ENCODE assay signal across 12 cellular contexts in genomic region chr16:10312784-10313724, GRCh38.
A peak's percentile ranks its signal among the peaks of the same experiment; 100 is the strongest.
DNase-seq lines count a peak whose midpoint lies in the region; ATAC-seq and TF ChIP-seq lines count a peak whose summit lies in the region.
"Had no signal": no experiment of that assay in that cellular context is flagged by ENCODE, and none has a peak within 500 bp of the region (broad histone marks: within the 10 kb centered on the region; RNA-seq: fewer than 3 reads in every experiment).

No MANE protein-coding gene starts in this region.

- CTCF ChIA-PET in activated naive CD4-positive, alpha-beta T cell treated with anti-CD3 and anti-CD28 coated beads for 36 hours (lab: Charles Lee): interaction anchor here (1.5 kb wide), 1 partner anchor 196 kb away, joined by 5 read pairs; no protein-coding TSS in a partner anchor

- H3K27me3 Mint-ChIP-seq in activated naive CD4-positive, alpha-beta T cell treated with anti-CD3 and anti-CD28 coated beads for 36 hours (ENCODE audit: low read depth): no peaks in the 10 kb centered on the region
- H3K27me3 Mint-ChIP-seq: activated CD4-positive, alpha-beta T cell treated with anti-CD3 and anti-CD28 coated beads, Interleukin-2, amount 10 ng/mL, durations not matched to agents 7 days and 5 days; brain had no signal

- H3K9me3 Mint-ChIP-seq in activated naive CD4-positive, alpha-beta T cell treated with anti-CD3 and anti-CD28 coated beads for 36 hours: no peaks in the 10 kb centered on the region
- H3K9me3 Mint-ChIP-seq: activated CD4-positive, alpha-beta T cell treated with anti-CD3 and anti-CD28 coated beads, Interleukin-2, amount 10 ng/mL, durations not matched to agents 7 days and 5 days; brain had no signal

- peak; percentile 37 for TF ChIP-seq POLR2A in GM19099 (IDR thresholded peaks at IDR 0.05; ENCODE audit: extremely low read depth, insufficient read length, low read depth)
- TF ChIP-seq POLR2A in stomach (IDR thresholded peaks at IDR 0.05): no peak

- H3K36me3 ChIP-seq in KMS-11 (ENCODE audit: insufficient read depth) (no peaks in the 10 kb centered on the region), stomach (no peaks in the 10 kb centered on the region)

- H3K4me1 ChIP-seq in KMS-11 (ENCODE audit: low read depth, poor library complexity, severe bottlenecking): peaks cover 10% of the 10 kb centered on the region
- H3K4me1 ChIP-seq in stomach: no peaks in the 10 kb centered on the region

- H3K27ac ChIP-seq in KMS-11: no peak overlapping the region
- no peak overlapping the region for H3K27ac ChIP-seq in stomach

- peak overlapping the region; percentile 4; the same call in 1 of the 2 replicates for H3K4me2 ChIP-seq in KMS-11

- peak; percentile 82 for ATAC-seq in HG02798 (IDR thresholded peaks at IDR 0.05; ENCODE audit: poor library complexity, unreplicated experiment)
- no peak for ATAC-seq in HG02884 (IDR thresholded peaks at IDR 0.05; ENCODE audit: unreplicated experiment)
- ATAC-seq: PC-3 had no signal

- no peak for TF ChIP-seq CTCF in KMS-11 (conservative IDR thresholded peaks at IDR 0.05; ENCODE audit: low read depth, low read length)
- no peak for TF ChIP-seq CTCF in stomach (IDR thresholded peaks at IDR 0.05)

- H3K27me3 ChIP-seq in KMS-11 (ENCODE audit: insufficient read depth, low read depth): no peaks in the 10 kb centered on the region
- no peaks in the 10 kb centered on the region for H3K27me3 ChIP-seq in stomach

- no peak overlapping the region for H3K4me3 Mint-ChIP-seq in activated naive CD4-positive, alpha-beta T cell treated with anti-CD3 and anti-CD28 coated beads for 36 hours
- H3K4me3 Mint-ChIP-seq: activated CD4-positive, alpha-beta T cell treated with anti-CD3 and anti-CD28 coated beads, Interleukin-2, amount 10 ng/mL, durations not matched to agents 7 days and 5 days; brain had no signal

- no peak for TF ChIP-seq EP300 in stomach (IDR thresholded peaks at IDR 0.05)

- H3K27ac Mint-ChIP-seq in activated naive CD4-positive, alpha-beta T cell treated with anti-CD3 and anti-CD28 coated beads for 36 hours: no peak overlapping the region
- H3K27ac Mint-ChIP-seq: activated CD4-positive, alpha-beta T cell treated with anti-CD3 and anti-CD28 coated beads, Interleukin-2, amount 10 ng/mL, durations not matched to agents 7 days and 5 days; brain had no signal

- H3K9me3 ChIP-seq in stomach: no peaks in the 10 kb centered on the region

- no peaks in the 10 kb centered on the region for H3K36me3 Mint-ChIP-seq in activated naive CD4-positive, alpha-beta T cell treated with anti-CD3 and anti-CD28 coated beads for 36 hours (ENCODE audit: low read depth)
- H3K36me3 Mint-ChIP-seq: brain had no signal

- no peak overlapping the region for H3K9ac ChIP-seq in KMS-11

- 56 to 68% (median 65%) methylated on average over 7 of the region's 7 CpGs for WGBS in stomach, 5 donors

- DNase-seq in stomach (peak; percentile 3), ecto neural progenitor cell (ENCODE audit: low spot score) (no peak)
- DNase-seq in activated naive CD4-positive, alpha-beta T cell treated with anti-CD3 and anti-CD28 coated beads for 36 hours: no peak
- DNase-seq: activated CD4-positive, alpha-beta T cell treated with anti-CD3 and anti-CD28 coated beads, Interleukin-2, amount 10 ng/mL, durations not matched to agents 7 days and 5 days; IMR-90; PC-3; small intestine had no signal

- H3K79me2 ChIP-seq in KMS-11 (ENCODE audit: insufficient read depth, low read depth): no peaks in the 10 kb centered on the region

- intact Hi-C loops in stomach (cut with DNase I; ENCODE audit: low total_unique reads): no loop called here
- intact Hi-C loops in activated naive CD4-positive, alpha-beta T cell treated with anti-CD3 and anti-CD28 coated beads for 36 hours (cut with micrococcal nuclease): no loop called here

- H3K4me1 Mint-ChIP-seq in activated naive CD4-positive, alpha-beta T cell treated with anti-CD3 and anti-CD28 coated beads for 36 hours (ENCODE audit: low read depth): peaks cover 5% of the 10 kb centered on the region

- H2AFZ ChIP-seq in KMS-11 (ENCODE audit: low read depth): peak overlapping the region; percentile 48; the same call in 1 of the 2 replicates

- H3K4me3 ChIP-seq in KMS-11 (IDR thresholded peaks at IDR 0.05; ENCODE audit: insufficient read depth, low read depth, low read length): no peak overlapping the region
- H3K4me3 ChIP-seq in stomach: no peak overlapping the region

- no peaks in the 10 kb centered on the region for H4K20me1 ChIP-seq in KMS-11 (ENCODE audit: insufficient read depth)
